ENCODE assay signal across 1 cellular context in genomic region chr1:159009704-159010361, GRCh38.
TF ChIP-seq lines count a peak whose summit lies in the region.

Gene IFI16, plus strand, starts transcription at chr1:159009907. Its CDS starts 4,774 bp downstream, at chr1:159014681.

TF ChIP-seq in HEK293, 187 proteins besides CTCF, POLR2A, EP300 and RAD21 (continued from another document):
- TF ChIP-seq PBX3 (CRISPR knock-in tag; IDR thresholded peaks at IDR 0.05) = no peak
- no peak for TF ChIP-seq ZNF214 (tag by site-specific recombination; IDR thresholded peaks at IDR 0.05; ENCODE audit: borderline replicate concordance)
- TF ChIP-seq HOXD13 (CRISPR knock-in tag; IDR thresholded peaks at IDR 0.05; ENCODE audit: borderline replicate concordance) = no peak
- no peak for TF ChIP-seq ZNF600 (tag by site-specific recombination; IDR thresholded peaks at IDR 0.05)
- TF ChIP-seq ZNF354C (tag by site-specific recombination; IDR thresholded peaks at IDR 0.05; ENCODE audit: borderline replicate concordance, low read depth) = no peak
